ENCODE assay signal across 31 cellular contexts in genomic region chr3:30914696-30915095, GRCh38. TPM values are rescaled to one million over a fixed set of nuclear protein-coding genes. Genes with fewer than 3 reads are reported as not detected.
"Had no signal": no experiment of that assay in that cellular context is flagged by ENCODE, and none has a peak within 500 bp of the region (broad histone marks: within the 10 kb centered on the region; RNA-seq: fewer than 3 reads in every experiment).

No MANE protein-coding gene starts in this region.

- H3K4me3 ChIP-seq: adrenal gland, body of pancreas, heart right ventricle, left lung, lower lobe of right lung, mucosa of descending colon, right lobe of liver, skin epidermis, testis, transverse colon had no signal

- H3K27me3 ChIP-seq: adrenal gland, body of pancreas, heart right ventricle, left lung, right lobe of liver, testis, transverse colon had no signal

- H3K27ac ChIP-seq: adrenal gland, body of pancreas, foreskin keratinocyte, heart right ventricle, left lung, lower lobe of right lung, right lobe of liver, skin epidermis, testis, transverse colon, VCaP had no signal

- ATAC-seq: body of pancreas; effector memory CD8-positive, alpha-beta T cell; foreskin keratinocyte; heart right ventricle; left lung; lower lobe of right lung; mucosa of descending colon; natural killer cell treated with Interleukin-12 subunit alpha and Interleukin-12 subunit beta and Interleukin-15 and Interleukin-18, amount 100 ng/mL, for 72 hours; right lobe of liver; stimulated activated naive CD8-positive, alpha-beta T cell treated with anti-CD3 and anti-CD28 coated beads, Interleukin-15, Interleukin-2, amounts not matched to agents 100 U/mL and 50 U/mL, for 24 hours had no signal

- H3K36me3 Mint-ChIP-seq: activated naive CD8-positive, alpha-beta T cell; natural killer cell treated with Interleukin-12 subunit alpha and Interleukin-12 subunit beta and Interleukin-15 and Interleukin-18, amount 100 ng/mL, for 72 hours had no signal

- H3K4me3 Mint-ChIP-seq: activated naive CD8-positive, alpha-beta T cell; effector memory CD8-positive, alpha-beta T cell; natural killer cell treated with Interleukin-12 subunit alpha and Interleukin-12 subunit beta and Interleukin-15 and Interleukin-18, amount 100 ng/mL, for 72 hours; T-helper 2 cell treated with Interferon-gamma antibody and Interleukin-4, amounts not matched to agents 5 μg/mL and 100 μg/mL, for 36 hours had no signal

- H3K36me3 ChIP-seq: adrenal gland, heart right ventricle, left lung, lower lobe of right lung, right lobe of liver, transverse colon had no signal

- DNase-seq: activated CD4-positive, alpha-beta T cell treated with anti-CD3 and anti-CD28 coated beads for 4 hours; activated CD4-positive, alpha-beta T cell treated with anti-CD3 and anti-CD28 coated beads, Interleukin-2, amount 50 U/mL, for 48 hours; activated CD8-positive, alpha-beta memory T cell treated with anti-CD3 and anti-CD28 coated beads for 24 hours; activated effector memory CD4-positive, alpha-beta T cell treated with Interleukin-2 at 50 U/mL for 16 hours; activated naive CD4-positive, alpha-beta T cell treated with Interleukin-2 at 50 U/mL for 16 hours; adrenal gland; aorta; body of pancreas; cortex of kidney; effector memory CD8-positive, alpha-beta T cell; erythroblast; foreskin keratinocyte; heart right ventricle; left lung; lower lobe of right lung; mesenchymal stem cell; mucosa of descending colon; right lobe of liver; stimulated activated CD4-positive, alpha-beta T cell treated with anti-CD3 and anti-CD28 coated beads, Interleukin-12 subunit alpha, Interleukin-12 subunit beta, amount 100 ng/mL, for 4 hours; stimulated activated CD4-positive, alpha-beta T cell treated with anti-CD3 and anti-CD28 coated beads, Interleukin-4, amount 100 ng/mL, for 1 hour; stimulated activated naive CD8-positive, alpha-beta T cell treated with anti-CD3 and anti-CD28 coated beads, Interleukin-15, Interleukin-2, amounts not matched to agents 100 U/mL and 50 U/mL, for 24 hours; T-helper 1 cell; testis; transverse colon had no signal

- H3K27ac Mint-ChIP-seq: activated naive CD8-positive, alpha-beta T cell; effector memory CD8-positive, alpha-beta T cell; natural killer cell treated with Interleukin-12 subunit alpha and Interleukin-12 subunit beta and Interleukin-15 and Interleukin-18, amount 100 ng/mL, for 72 hours; T-helper 2 cell treated with Interferon-gamma antibody and Interleukin-4, amounts not matched to agents 5 μg/mL and 100 μg/mL, for 36 hours had no signal

- H3K9me3 ChIP-seq: adrenal gland, body of pancreas, left lung, lower lobe of right lung, mucosa of descending colon, right lobe of liver, testis, transverse colon had no signal

- H3K4me1 ChIP-seq: adrenal gland, body of pancreas, foreskin keratinocyte, heart right ventricle, left lung, lower lobe of right lung, right lobe of liver, testis, transverse colon had no signal

- H3K9me3 Mint-ChIP-seq: effector memory CD8-positive, alpha-beta T cell; natural killer cell treated with Interleukin-12 subunit alpha and Interleukin-12 subunit beta and Interleukin-15 and Interleukin-18, amount 100 ng/mL, for 72 hours; T-helper 2 cell treated with Interferon-gamma antibody and Interleukin-4, amounts not matched to agents 5 μg/mL and 100 μg/mL, for 36 hours had no signal

RNA-seq across cellular contexts. Expression of gene GADL1, which starts 20.2 kb away (rescaled TPM):
- total RNA-seq: body of pancreas; foreskin keratinocyte; lower lobe of right lung; mucosa of descending colon; natural killer cell treated with Interleukin-12 subunit alpha and Interleukin-12 subunit beta and Interleukin-15 and Interleukin-18, amount 100 ng/mL, for 72 hours; osteocyte; renal cortical epithelial cell; right lobe of liver; transverse colon had no signal
- polyA plus RNA-seq: foreskin keratinocyte had no signal
